Comparison of ENCODE assay signal across 15 cellular contexts in genomic region chr14:95340201-95340697, GRCh38. TPM values are rescaled to one million over a fixed set of nuclear protein-coding genes. Genes with fewer than 3 reads are reported as not detected.
DNase-seq lines count a peak whose midpoint lies in the region; ATAC-seq, FAIRE-seq and TF ChIP-seq lines count a peak whose summit lies in the region.
"Had no signal": no experiment of that assay in that cellular context is flagged by ENCODE, and none has a peak within 500 bp of the region (broad histone marks: within the 10 kb centered on the region; RNA-seq: fewer than 3 reads in every experiment).

No MANE protein-coding gene starts in this region.

- FAIRE-seq in bronchial epithelial cell (lab: Jason Lieb, UNC) (no peak), GM12892 (lab: Jason Lieb, UNC) (no peak)

- 22% methylated on average over 8 of the region's 8 CpGs for WGBS in liver
- 68% methylated on average over 8 of the region's 8 CpGs for WGBS in SK-N-SH (ENCODE audit: low lambda C conversion rate)

- no peak for TF ChIP-seq POLR2A in GM12892 (IDR thresholded peaks at IDR 0.05; ENCODE audit: low read depth, low read length)

- intact Hi-C loops in Right ventricle myocardium inferior (cut with DNase I) (no loop called here), left ventricle myocardium inferior (cut with micrococcal nuclease) (no loop called here)

- H3K4me2 ChIP-seq in SK-N-SH, result no peak overlapping the region

- H3K4me1 ChIP-seq in left ventricle myocardium inferior, result peaks cover 16% of the 10 kb centered on the region
- peaks cover 0 to 32% (median 13%) of the 10 kb centered on the region in 4 donors for H3K4me1 ChIP-seq in liver (ENCODE audit: control insufficient read depth in 4 of 4, insufficient read depth in 4 of 4, low read length in 3 of 4)
- no peaks in the 10 kb centered on the region for H3K4me1 ChIP-seq in SK-N-SH (ENCODE audit: control insufficient read depth in 1 of 2, insufficient read depth in 2 of 2, low read depth in 1 of 2, low read length in 1 of 2)
- H3K4me1 ChIP-seq: gastrocnemius medialis had no signal

- peak overlapping the region in 1 of 2 donors; percentile 39 for H3K9ac ChIP-seq in liver (ENCODE audit: low read depth in 1 of 2, low read length in 2 of 2)
- H3K9ac ChIP-seq in SK-N-SH, result no peak overlapping the region

- peak; percentile 61 to 79 for TF ChIP-seq RAD21 in liver (IDR thresholded peaks at IDR 0.05)
- TF ChIP-seq RAD21 in SK-N-SH (IDR thresholded peaks at IDR 0.05; ENCODE audit: low read length), result no peak

- H3F3A ChIP-seq in SK-N-SH (replicated peaks; ENCODE audit: insufficient read depth), result no peaks in the 10 kb centered on the region

- H3K9me2 ChIP-seq in SK-N-SH, result no peaks in the 10 kb centered on the region

- POLR2A ChIA-PET in SK-N-SH (lab: Yijun Ruan, JAX), result no interaction called here

- no peaks in the 10 kb centered on the region for H3K79me2 ChIP-seq in SK-N-SH (ENCODE audit: insufficient read depth)

- H3K4me3 ChIP-seq in left ventricle myocardium inferior (no peak overlapping the region), bronchial epithelial cell (ENCODE audit: low read depth, low read length) (no peak overlapping the region), liver (ENCODE audit: low read depth in 1 of 3, low read length in 3 of 3) (no peak overlapping the region), SK-N-SH (ENCODE audit: low read depth in 2 of 2, low read length in 1 of 2) (no peak overlapping the region)
- H3K4me3 ChIP-seq: dorsolateral prefrontal cortex, gastrocnemius medialis, SK-N-MC had no signal

- H3K27me3 ChIP-seq in left ventricle myocardium inferior (ENCODE audit: low read depth), result peaks cover 29% of the 10 kb centered on the region
- H3K27me3 ChIP-seq in bronchial epithelial cell (ENCODE audit: control insufficient read depth, insufficient read depth, low read length), result no peaks in the 10 kb centered on the region
- no peaks in the 10 kb centered on the region for H3K27me3 ChIP-seq in liver (ENCODE audit: control insufficient read depth in 4 of 4, insufficient read depth in 4 of 4, low read length in 3 of 4)
- no peaks in the 10 kb centered on the region; the same call in 1 of the 2 replicates for H3K27me3 ChIP-seq in SK-N-SH (ENCODE audit: insufficient read depth)

- H4K20me1 ChIP-seq in SK-N-SH (ENCODE audit: insufficient read depth), result no peaks in the 10 kb centered on the region

- TF ChIP-seq EP300 in SK-N-SH (IDR thresholded peaks at IDR 0.05; ENCODE audit: borderline replicate concordance in 1 of 2, low read depth in 1 of 2, low read length in 1 of 2), result no peak

- CTCF ChIA-PET in SK-N-SH (lab: Yijun Ruan, JAX), result interaction anchor here (1.5 kb wide), 1 partner anchor 22 kb away, joined by 3 read pairs; no protein-coding TSS in a partner anchor

- no peak overlapping the region for H2AFZ ChIP-seq in SK-N-SH (ENCODE audit: low read depth)

- ATAC-seq in Right ventricle myocardium inferior, result peak; percentile 30

- H3K9me3 ChIP-seq in left ventricle myocardium inferior (replicated peaks) (no peaks in the 10 kb centered on the region), liver (ENCODE audit: control insufficient read depth in 4 of 4, low read length in 3 of 4) (no peaks in the 10 kb centered on the region), SK-N-SH (no peaks in the 10 kb centered on the region)
- H3K9me3 ChIP-seq: gastrocnemius medialis had no signal

- no peak overlapping the region for H3K27ac ChIP-seq in left ventricle myocardium inferior (replicated peaks)
- peak overlapping the region; percentile 76 to 86 for H3K27ac ChIP-seq in liver (ENCODE audit: low read depth in 1 of 2, low read length in 2 of 2)
- H3K27ac ChIP-seq in SK-N-SH (ENCODE audit: low read depth in 2 of 2, low read length in 1 of 2), result no peak overlapping the region
- H3K27ac ChIP-seq: dorsolateral prefrontal cortex, gastrocnemius medialis, SK-N-MC had no signal

- DNase-seq in Right ventricle myocardium inferior (ENCODE audit: missing footprints), result no peak
- no peak for DNase-seq in left ventricle myocardium inferior
- peak; percentile 48 for DNase-seq in bronchial epithelial cell (ENCODE audit: low read depth)
- DNase-seq in activated CD4-positive, alpha-beta T cell treated with anti-CD3 and anti-CD28 coated beads for 48 hours, result no peak
- DNase-seq in middle frontal gyrus (ENCODE audit: extremely low spot score, low spot score), result no peak
- no peak for DNase-seq in SK-N-SH
- no peak for DNase-seq in GM12892 (ENCODE audit: insufficient read length)
- DNase-seq: activated CD4-positive, CD25-positive, alpha-beta regulatory T cell; dorsolateral prefrontal cortex; NCI-H2029; NCI-H774; trophoblast cell had no signal

- H3K36me3 ChIP-seq in left ventricle myocardium inferior (no peaks in the 10 kb centered on the region), bronchial epithelial cell (ENCODE audit: control insufficient read depth, insufficient read depth, low read length) (no peaks in the 10 kb centered on the region), liver (ENCODE audit: control insufficient read depth in 4 of 4, insufficient read depth in 3 of 4, low read depth in 1 of 4, low read length in 3 of 4) (no peaks in the 10 kb centered on the region), SK-N-SH (replicated peaks in 1 of 2; ENCODE audit: control insufficient read depth in 1 of 2, insufficient read depth in 2 of 2, low read length in 1 of 2) (no peaks in the 10 kb centered on the region)
- H3K36me3 ChIP-seq: gastrocnemius medialis had no signal

- no peak for TF ChIP-seq CTCF in left ventricle myocardium inferior (IDR thresholded peaks at IDR 0.05; ENCODE audit: borderline replicate concordance)
- no peak for TF ChIP-seq CTCF in bronchial epithelial cell (IDR thresholded peaks at IDR 0.05; ENCODE audit: insufficient read depth, low read length, severe bottlenecking)
- no peak for TF ChIP-seq CTCF in liver (IDR thresholded peaks at IDR 0.05; ENCODE audit: low read depth, low read length, missing input control)
- TF ChIP-seq CTCF in SK-N-SH (IDR thresholded peaks at IDR 0.05), result no peak

TF ChIP-seq in liver, 16 proteins besides CTCF, POLR2A, EP300 and RAD21 (continues in another document):
- TF ChIP-seq TAF1 (conservative IDR thresholded peaks at IDR 0.05) (peak; percentile 37), HNF4G (IDR thresholded peaks at IDR 0.05) (peak; percentile 93), RXRA (IDR thresholded peaks at IDR 0.05) (peak; percentile 98 to 99), MAX (IDR thresholded peaks at IDR 0.05) (peak; percentile 97), FOXA1 (IDR thresholded peaks at IDR 0.05) (peak; percentile 97), ZBTB33 (IDR thresholded peaks at IDR 0.05) (peak; percentile 92), YY1 (IDR thresholded peaks at IDR 0.05) (peak; percentile 89), NR2F2 (IDR thresholded peaks at IDR 0.05) (peak; percentile 93)

TF ChIP-seq in SK-N-SH, 30 proteins besides CTCF, POLR2A, EP300 and RAD21 (continues in another document):
- no peak for TF ChIP-seq REST (IDR thresholded peaks at IDR 0.05; ENCODE audit: low read depth, low read length)
- TF ChIP-seq POLR2AphosphoS5 (IDR thresholded peaks at IDR 0.05; ENCODE audit: low read depth, low read length), result no peak
- TF ChIP-seq MAX (IDR thresholded peaks at IDR 0.05; ENCODE audit: low read depth), result no peak
- TF ChIP-seq USF2 (IDR thresholded peaks at IDR 0.05; ENCODE audit: borderline replicate concordance, low read depth, low read length), result no peak
- TF ChIP-seq GATA2 (CRISPR knock-in tag; IDR thresholded peaks at IDR 0.05), result no peak
- TF ChIP-seq MEF2A (IDR thresholded peaks at IDR 0.05; ENCODE audit: borderline replicate concordance, low read depth), result no peak

RNA-seq across cellular contexts. Expression of gene CLMN, which starts 20.5 kb away (rescaled TPM):
- total RNA-seq in Right ventricle myocardium inferior (7.6 TPM), left ventricle myocardium inferior (3.7 TPM), bronchial epithelial cell (2.2 and 3.9 TPM in 2 replicates), liver (10 to 100 TPM in 1 of 2 donors, 1 to 10 TPM in 1; 6.0 to 40.1 TPM)
- polyA plus RNA-seq in liver (10 to 100 TPM in 1 of 2 donors, 1 to 10 TPM in 1; 8.2 to 41.1 TPM), SK-N-SH (2012; rRNA removed) (1.4 TPM in 2 replicates)
- 1.3 TPM in 2 replicates for polyA plus RNA-seq in SK-N-SH (2012; cell fraction: cytosol; rRNA removed)
- polyA plus RNA-seq in SK-N-SH (2012; cell fraction: nucleus; rRNA removed), result 5.6 and 5.8 TPM in 2 replicates
- 13.9 TPM for polyA plus RNA-seq in GM12892 (2012; ENCODE audit: missing spikeins)

Comparison
In these comparisons a context has a peak if more than half of its experiments do, and no peak if none do; other contexts are left out.
1. H3K27ac ChIP-seq: peak in liver (2 of 2); none in left ventricle myocardium inferior (single experiment) and SK-N-SH (0 of 2).